In the genomic region with DNA sequence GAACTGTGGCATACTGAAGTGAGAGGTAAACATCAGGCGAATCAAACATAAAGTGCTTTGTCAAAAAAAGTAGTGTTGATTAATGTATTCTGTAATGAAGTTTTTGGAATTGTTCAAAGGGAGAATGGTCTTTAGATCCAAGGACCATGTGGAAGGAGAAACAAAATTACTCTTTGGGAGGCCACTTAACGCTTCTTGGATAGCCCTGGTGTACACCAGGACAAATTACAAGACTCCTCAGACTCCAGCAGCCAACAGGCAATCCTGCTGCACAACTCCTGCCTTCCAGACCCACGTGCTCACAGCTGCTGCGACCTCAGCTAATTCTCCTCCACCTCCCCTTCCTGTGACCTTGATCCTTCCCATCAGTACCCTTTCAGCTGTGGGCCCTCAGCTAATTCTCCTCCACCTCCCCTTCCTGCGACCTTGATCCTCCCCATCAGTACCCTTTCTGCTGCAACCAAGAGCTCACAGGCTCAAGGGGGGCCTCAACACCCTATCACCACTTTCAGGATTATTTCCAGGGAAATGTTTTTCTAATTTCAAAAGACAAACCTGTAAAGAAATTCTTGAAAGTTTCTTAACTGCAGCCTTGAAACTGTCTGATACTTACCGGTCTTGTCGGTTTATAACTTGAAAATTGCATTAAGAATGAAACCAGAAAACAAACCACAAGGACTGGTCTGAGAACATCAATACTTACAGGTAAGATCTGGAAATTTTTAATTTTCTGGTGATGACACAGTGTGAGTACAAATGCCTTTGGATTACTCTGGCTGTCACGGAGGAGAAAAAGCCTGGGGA, we compare ENCODE assay signal across 14 cellular contexts. TPM values are rescaled to one million over a fixed set of nuclear protein-coding genes. Genes with fewer than 3 reads are reported as not detected.
DNase-seq lines count a peak whose midpoint lies in the region; ATAC-seq and TF ChIP-seq lines count a peak whose summit lies in the region.
"Had no signal": no experiment of that assay in that cellular context is flagged by ENCODE, and none has a peak within 500 bp of the region (broad histone marks: within the 10 kb centered on the region; RNA-seq: fewer than 3 reads in every experiment).

No MANE protein-coding gene starts in this region.

- H2AFZ ChIP-seq in GM23248, result no peak overlapping the region

- no peaks in the 10 kb centered on the region for H3F3A ChIP-seq in GM23248 (ENCODE audit: insufficient read depth)

- no peaks in the 10 kb centered on the region; the same call in 1 of the 2 replicates for H3K9me3 Mint-ChIP-seq in WTC11

- H3K36me3 Mint-ChIP-seq in WTC11, result peaks cover 41% of the 10 kb centered on the region

- H3K9me2 ChIP-seq in GM23248 (ENCODE audit: insufficient read depth), result no peaks in the 10 kb centered on the region

- H3K4me1 Mint-ChIP-seq in WTC11, result no peaks in the 10 kb centered on the region

- no peak overlapping the region for H3K4me2 ChIP-seq in GM23248 (ENCODE audit: unreplicated experiment)

- H3K27me3 Mint-ChIP-seq in WTC11 (ENCODE audit: low read depth), result no peaks in the 10 kb centered on the region

- no peaks in the 10 kb centered on the region for H3K79me2 ChIP-seq in GM23248 (ENCODE audit: insufficient read depth)

- H3K4me3 ChIP-seq in GM12865 (ENCODE audit: low read depth, low read length), result no peak overlapping the region
- H3K4me3 ChIP-seq in GM23248, result no peak overlapping the region
- no peak overlapping the region for H3K4me3 ChIP-seq in testis
- H3K4me3 ChIP-seq: SJCRH30 had no signal

- peak overlapping the region; percentile 14; the same call in 1 of the 2 replicates for H3K27ac Mint-ChIP-seq in WTC11

- no peak overlapping the region for H3K9ac ChIP-seq in GM23248

- WGBS in GM23248 (ENCODE audit: low coverage in 1 of 2, low lambda C conversion rate in 2 of 2, missing lambda C conversion rate in 2 of 2), 2 experiments, result 77 to 83% methylated on average over 8 of the region's 8 CpGs
- WGBS in testis, 2 donors, result 41 to 60% methylated on average over 8 of the region's 8 CpGs

- DNase-seq in GM12865 (ENCODE audit: low read depth), result peak; percentile 17
- DNase-seq in WTC11 (ENCODE audit: low spot score), result no peak
- DNase-seq in GM23248, result no peak
- DNase-seq in testis, result no peak
- DNase-seq in pons (ENCODE audit: low spot score), result no peak
- no peak for DNase-seq in stimulated activated CD8-positive, alpha-beta memory T cell treated with anti-CD3 and anti-CD28 coated beads, Interleukin-4, amount 100 ng/mL, for 48 hours
- DNase-seq: kidney, NCI-H446, SJCRH30 had no signal

- H3K4me1 ChIP-seq in GM23248 (ENCODE audit: insufficient read depth), result no peaks in the 10 kb centered on the region
- peaks cover 6% of the 10 kb centered on the region for H3K4me1 ChIP-seq in testis
- H3K4me1 ChIP-seq: SJCRH30 had no signal

- TF ChIP-seq CTCF in GM12865 (IDR thresholded peaks at IDR 0.05; ENCODE audit: insufficient read depth, low read depth, low read length, missing control alignments), result no peak
- TF ChIP-seq CTCF in WTC11 (IDR thresholded peaks at IDR 0.05), result no peak
- TF ChIP-seq CTCF in testis (IDR thresholded peaks at IDR 0.05), result no peak

- TF ChIP-seq POLR2A in testis (IDR thresholded peaks at IDR 0.05), result no peak

- POLR2A ChIA-PET in WTC11 (lab: Charles Lee), result no interaction called here

- H3K36me3 ChIP-seq in GM23248 (ENCODE audit: low read depth) (peaks cover 12% of the 10 kb centered on the region; the same call in 1 of the 2 replicates), testis (ENCODE audit: low read depth, missing control alignments) (no peaks in the 10 kb centered on the region)
- H3K36me3 ChIP-seq: SJCRH30 had no signal

- ATAC-seq in GM19043 (IDR thresholded peaks at IDR 0.05; ENCODE audit: low read depth, unreplicated experiment), result peak; percentile 42
- peak; percentile 56 for ATAC-seq in HG02938 (IDR thresholded peaks at IDR 0.05; ENCODE audit: unreplicated experiment)
- ATAC-seq in WTC11, result no peak

- CTCF ChIA-PET in WTC11 (lab: Charles Lee), result interaction anchor here (0.7 to 1.1 kb wide), 5 partner anchors 18 to 566 kb away, joined by 3 to 8 read pairs (median 3); no protein-coding TSS in a partner anchor

- H3K27me3 ChIP-seq in GM23248 (replicated peaks; ENCODE audit: insufficient read depth) (no peaks in the 10 kb centered on the region), testis (no peaks in the 10 kb centered on the region)
- H3K27me3 ChIP-seq: SJCRH30 had no signal

- H3K9me3 ChIP-seq in GM23248 (ENCODE audit: low read depth), result no peaks in the 10 kb centered on the region
- no peaks in the 10 kb centered on the region for H3K9me3 ChIP-seq in testis
- H3K9me3 ChIP-seq: SJCRH30 had no signal

- intact Hi-C loops in testis (cut with DNase I; ENCODE audit: low total_unique reads), result no loop called here

- in situ Hi-C loops in GM23248 (cut with MboI), result no loop called here

- no peaks in the 10 kb centered on the region for H4K20me1 ChIP-seq in GM23248 (ENCODE audit: insufficient read depth)

- H3K4me3 Mint-ChIP-seq in WTC11, result no peak overlapping the region

- H3K27ac ChIP-seq in GM23248, result no peak overlapping the region
- H3K27ac ChIP-seq in testis, result no peak overlapping the region
- H3K27ac ChIP-seq: SJCRH30 had no signal

TF ChIP-seq in WTC11, 78 proteins besides CTCF, POLR2A, EP300 and RAD21:
- TF ChIP-seq SP1 (CRISPR knock-in tag; conservative IDR thresholded peaks at IDR 0.05) (no peak), TEAD1 (CRISPR knock-in tag; IDR thresholded peaks at IDR 0.05) (no peak), FOXJ3 (CRISPR knock-in tag; IDR thresholded peaks at IDR 0.05; ENCODE audit: borderline replicate concordance) (no peak), ZNF219 (CRISPR knock-in tag; IDR thresholded peaks at IDR 0.05; ENCODE audit: borderline replicate concordance) (no peak), KAT7 (CRISPR knock-in tag; IDR thresholded peaks at IDR 0.05; ENCODE audit: borderline replicate concordance) (no peak)
- TF ChIP-seq, protein P1, sequence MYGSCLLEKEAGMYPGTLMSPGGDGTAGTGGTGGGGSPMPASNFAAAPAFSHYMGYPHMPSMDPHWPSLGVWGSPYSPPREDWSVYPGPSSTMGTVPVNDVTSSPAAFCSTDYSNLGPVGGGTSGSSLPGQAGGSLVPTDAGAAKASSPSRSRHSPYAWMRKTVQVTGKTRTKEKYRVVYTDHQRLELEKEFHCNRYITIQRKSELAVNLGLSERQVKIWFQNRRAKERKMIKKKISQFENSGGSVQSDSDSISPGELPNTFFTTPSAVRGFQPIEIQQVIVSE (CRISPR knock-in tag; IDR thresholded peaks at IDR 0.05; ENCODE audit: borderline replicate concordance), result no peak
- TF ChIP-seq, protein P2, sequence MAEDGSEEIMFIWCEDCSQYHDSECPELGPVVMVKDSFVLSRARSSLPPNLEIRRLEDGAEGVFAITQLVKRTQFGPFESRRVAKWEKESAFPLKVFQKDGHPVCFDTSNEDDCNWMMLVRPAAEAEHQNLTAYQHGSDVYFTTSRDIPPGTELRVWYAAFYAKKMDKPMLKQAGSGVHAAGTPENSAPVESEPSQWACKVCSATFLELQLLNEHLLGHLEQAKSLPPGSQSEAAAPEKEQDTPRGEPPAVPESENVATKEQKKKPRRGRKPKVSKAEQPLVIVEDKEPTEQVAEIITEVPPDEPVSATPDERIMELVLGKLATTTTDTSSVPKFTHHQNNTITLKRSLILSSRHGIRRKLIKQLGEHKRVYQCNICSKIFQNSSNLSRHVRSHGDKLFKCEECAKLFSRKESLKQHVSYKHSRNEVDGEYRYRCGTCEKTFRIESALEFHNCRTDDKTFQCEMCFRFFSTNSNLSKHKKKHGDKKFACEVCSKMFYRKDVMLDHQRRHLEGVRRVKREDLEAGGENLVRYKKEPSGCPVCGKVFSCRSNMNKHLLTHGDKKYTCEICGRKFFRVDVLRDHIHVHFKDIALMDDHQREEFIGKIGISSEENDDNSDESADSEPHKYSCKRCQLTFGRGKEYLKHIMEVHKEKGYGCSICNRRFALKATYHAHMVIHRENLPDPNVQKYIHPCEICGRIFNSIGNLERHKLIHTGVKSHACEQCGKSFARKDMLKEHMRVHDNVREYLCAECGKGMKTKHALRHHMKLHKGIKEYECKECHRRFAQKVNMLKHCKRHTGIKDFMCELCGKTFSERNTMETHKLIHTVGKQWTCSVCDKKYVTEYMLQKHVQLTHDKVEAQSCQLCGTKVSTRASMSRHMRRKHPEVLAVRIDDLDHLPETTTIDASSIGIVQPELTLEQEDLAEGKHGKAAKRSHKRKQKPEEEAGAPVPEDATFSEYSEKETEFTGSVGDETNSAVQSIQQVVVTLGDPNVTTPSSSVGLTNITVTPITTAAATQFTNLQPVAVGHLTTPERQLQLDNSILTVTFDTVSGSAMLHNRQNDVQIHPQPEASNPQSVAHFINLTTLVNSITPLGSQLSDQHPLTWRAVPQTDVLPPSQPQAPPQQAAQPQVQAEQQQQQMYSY (CRISPR knock-in tag; IDR thresholded peaks at IDR 0.05), result no peak

RNA-seq across cellular contexts. Expression of a gene that starts 29.7 kb away (rescaled TPM):
- total RNA-seq in WTC11 (2021) (not detected in 3 replicates), testis (1 to 10 TPM; 1.2 to 3.3 TPM)
- total RNA-seq in GM23248 (2014; rRNA removed; shearing (Covaris generic)), result not detected in 2 replicates
- polyA plus RNA-seq in GM23248 (2016; fragmentation: Nextera tagmentation; extraction: Ambion mirVana) (not detected in 2 replicates), testis (ENCODE audit: insufficient read depth, low read depth, low replicate concordance) (4.1 TPM)
- total RNA-seq: bronchial epithelial cell, fibroblast of lung, pulmonary artery endothelial cell, SJCRH30 had no signal
- polyA plus RNA-seq: fibroblast of lung had no signal
